ENCODE assay signal across 8 cellular contexts in the genomic region with DNA sequence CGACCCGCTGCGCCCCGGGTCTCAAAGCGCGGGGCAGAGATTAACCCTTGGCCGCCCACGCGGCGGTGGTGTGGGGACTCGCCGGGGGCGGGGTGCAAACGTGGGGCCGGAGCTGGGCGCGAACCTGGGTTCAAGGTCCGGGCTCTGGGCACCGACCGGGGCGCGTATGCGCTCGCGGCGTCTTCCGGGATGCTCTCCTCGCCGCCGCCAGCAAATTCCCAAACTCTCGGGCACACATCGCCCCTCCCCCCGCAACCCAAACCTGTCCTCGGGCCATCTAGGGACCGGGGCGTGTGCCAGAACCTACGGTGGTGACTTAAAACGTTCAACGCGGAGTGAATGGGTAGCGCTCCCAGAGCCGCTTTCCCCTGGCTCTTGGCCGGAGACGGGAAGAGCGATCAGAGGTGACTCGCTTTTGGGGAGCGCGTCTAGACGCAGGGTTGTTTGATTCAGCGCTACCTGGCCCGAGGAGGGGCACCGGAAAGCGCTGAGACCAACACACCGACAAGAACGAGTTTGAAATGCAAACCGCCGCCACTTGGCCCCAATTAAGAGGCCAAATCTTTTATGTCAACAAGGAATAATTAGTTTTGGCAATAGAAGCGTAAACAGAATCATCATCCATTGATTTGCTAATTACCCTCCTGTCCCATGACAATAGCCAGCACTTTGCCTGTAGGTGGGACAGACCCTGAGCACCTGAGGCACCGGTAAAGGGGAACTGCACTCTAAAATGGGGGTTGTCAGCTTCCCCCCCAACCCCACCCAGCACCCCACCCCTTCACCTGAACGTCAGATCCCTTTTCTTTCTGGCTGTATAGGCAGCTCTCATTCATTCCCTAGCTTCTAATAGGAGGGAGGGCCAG. TPM values are rescaled to one million over a fixed set of nuclear protein-coding genes. Genes with fewer than 3 reads are reported as not detected.
DNase-seq lines count a peak whose midpoint lies in the region; ATAC-seq, FAIRE-seq and TF ChIP-seq lines count a peak whose summit lies in the region.

No MANE protein-coding gene starts in this region.

- H3K4me1 ChIP-seq in ectodermal cell (ENCODE audit: control insufficient read depth, insufficient read depth, low read length) (peaks cover 23% of the 10 kb centered on the region), mononuclear cell (ENCODE audit: insufficient read depth, low read length) (peaks cover 32% of the 10 kb centered on the region)

- FAIRE-seq in GM19239 (lab: Jason Lieb, UNC) = no peak

- H3K27ac ChIP-seq in RWPE1 (peak overlapping the region; percentile 75), ectodermal cell (ENCODE audit: insufficient read depth, low read depth, low read length, poor library complexity, severe bottlenecking) (peak overlapping the region; percentile 73)

- TF ChIP-seq CTCF in AG09309 (IDR thresholded peaks at IDR 0.05; ENCODE audit: control insufficient read depth, insufficient read depth, low read depth, low read length, missing control alignments) = no peak
- TF ChIP-seq CTCF in RWPE1 (conservative IDR thresholded peaks at IDR 0.05; ENCODE audit: low read depth) = no peak

- whole genome bisulfite sequencing in ectodermal cell, 2 experiments = 0 to 1% methylated on average over 60 of the region's 60 CpGs

- H3K9me3 ChIP-seq in ectodermal cell (ENCODE audit: control insufficient read depth, low read length) (no peaks in the 10 kb centered on the region), mononuclear cell (ENCODE audit: low read depth, low read length) (no peaks in the 10 kb centered on the region)

- no peaks in the 10 kb centered on the region for H3K36me3 ChIP-seq in ectodermal cell (ENCODE audit: control insufficient read depth, insufficient read depth, low read length)

- DNase-seq in AG09309 (ENCODE audit: low read depth) (no peak), GM19239 (ENCODE audit: insufficient read length, low spot score) (peak; percentile 49), RWPE1 (ENCODE audit: low spot score) (no peak)

- CTCF ChIA-PET in RWPE1 (lab: Yijun Ruan, JAX) = interaction anchor here (0.7 kb wide), 1 partner anchor 57 kb away, joined by 3 read pairs; no protein-coding TSS in a partner anchor

- H3K4me3 ChIP-seq in AG09309 (ENCODE audit: control insufficient read depth, low read depth, low read length) (peak overlapping the region; percentile 45), ectodermal cell (ENCODE audit: insufficient read depth, low read depth, low read length) (peak overlapping the region; percentile 45), mononuclear cell (ENCODE audit: low read length) (peak overlapping the region; percentile 23)

- ATAC-seq in HG03196 (IDR thresholded peaks at IDR 0.05; ENCODE audit: unreplicated experiment) (no peak), HG03565 (IDR thresholded peaks at IDR 0.05; ENCODE audit: unreplicated experiment) (no peak), HG03342 (IDR thresholded peaks at IDR 0.05; ENCODE audit: unreplicated experiment) (no peak)

- POLR2A ChIA-PET in RWPE1 (lab: Yijun Ruan, JAX; ENCODE audit: low non-redundant PET) = no interaction called here

- H3K27me3 ChIP-seq in ectodermal cell (ENCODE audit: control insufficient read depth, insufficient read depth, low read length, poor library complexity, severe bottlenecking) (peaks cover 58% of the 10 kb centered on the region), mononuclear cell (ENCODE audit: insufficient read depth, low read length) (peaks cover 33% of the 10 kb centered on the region)

RNA-seq across cellular contexts. Expression of a gene that starts 46.2 kb away (rescaled TPM):
- polyA plus RNA-seq in ectodermal cell (2013, experiment 1 of 4) = 9.8 TPM
- 6.9 TPM for polyA plus RNA-seq in ectodermal cell (2013, experiment 2 of 4)
- polyA plus RNA-seq in ectodermal cell (2013, experiment 3 of 4) = 8.7 TPM
- polyA plus RNA-seq in ectodermal cell (2013, experiment 4 of 4) = 9.5 TPM
- total RNA-seq in mononuclear cell = 0.10 TPM
